In genomic region chr18:9712130-9712577, GRCh38 we compare ENCODE assay signal across 1 cellular context.
TF ChIP-seq lines count a peak whose summit lies in the region.

No MANE protein-coding gene starts in this region.

TF ChIP-seq in K562, 482 proteins besides CTCF, POLR2A, EP300 and RAD21:
- TF ChIP-seq LARP7 (IDR thresholded peaks at IDR 0.05), result no peak
- no peak for TF ChIP-seq DMBX1 (CRISPR knock-in tag; IDR thresholded peaks at IDR 0.05; ENCODE audit: borderline replicate concordance)
- 0 out of 2 replicates have a peak, but pooled peaks have one; percentile 20 for TF ChIP-seq MAX (CRISPR knock-in tag; IDR thresholded peaks at IDR 0.05)
